8 cellular contexts compared by ENCODE assay signal in genomic region chr16:74667215-74667765, GRCh38. TPM values are rescaled to one million over a fixed set of nuclear protein-coding genes. Genes with fewer than 3 reads are reported as not detected.
DNase-seq lines count a peak whose midpoint lies in the region; ATAC-seq, FAIRE-seq and TF ChIP-seq lines count a peak whose summit lies in the region.

No MANE protein-coding gene starts in this region.

- DNase-seq in activated CD8-positive, alpha-beta memory T cell treated with anti-CD3 and anti-CD28 coated beads for 24 hours = peak; percentile 70
- DNase-seq in activated CD8-positive, alpha-beta memory T cell treated with anti-CD3 and anti-CD28 coated beads, Interleukin-2, amount 50 U/mL, for 4 hours = no peak
- peak; percentile 56 for DNase-seq in RPMI7951 (ENCODE audit: low read depth)
- peak; percentile 46 to 70 (median 49) for DNase-seq in K562 (ENCODE audit: extremely low read depth in 1 of 4, low spot score in 3 of 4)
- peak; percentile 33 for DNase-seq in inferior parietal cortex (ENCODE audit: extremely low spot score)
- peak; percentile 86 for DNase-seq in spleen
- DNase-seq in GF-D8 (lab: John Stamatoyannopoulos, UW) = no peak
- DNase-seq in NCI-H2029 treated with DMSO at 0.1 percent for 48 hours (lab: John Stamatoyannopoulos, UW) = no peak

- H3K27me3 ChIP-seq in K562 (ENCODE audit: control insufficient read depth in 2 of 2, insufficient read depth in 2 of 2, low read length in 2 of 2) (no peaks in the 10 kb centered on the region), spleen (replicated peaks in 1 of 7) (no peaks in the 10 kb centered on the region)

- peak; percentile 48 for ATAC-seq in K562

- peak overlapping the region; percentile 87 to 91 for H3K9ac ChIP-seq in K562 (ENCODE audit: insufficient read depth in 1 of 2, low read depth in 2 of 2, low read length in 2 of 2)

- H4K20me1 ChIP-seq in K562 (replicated peaks; ENCODE audit: control insufficient read depth, insufficient read depth, low read length) = no peaks in the 10 kb centered on the region; the same call in none of the 2 replicates

- POLR2A ChIA-PET in K562 (lab: Yijun Ruan, JAX) = interaction anchor here (0.7 to 4.1 kb wide), 18 partner anchors 8 to 647 kb away, joined by 3 to 26 read pairs (median 5); partner anchors contain the start of gene GLG1

- no peak for TF ChIP-seq CTCF in K562 (IDR thresholded peaks at IDR 0.05 in 2 of 3, conservative IDR thresholded peaks at IDR 0.05 in 1 of 3; ENCODE audit: insufficient read depth in 2 of 3, low read depth in 1 of 3, low read length in 3 of 3)
- no peak for TF ChIP-seq CTCF in spleen (IDR thresholded peaks at IDR 0.05 in 8 of 11, conservative IDR thresholded peaks at IDR 0.05 in 3 of 11)

- peak overlapping the region; percentile 93 for H2AFZ ChIP-seq in K562 (ENCODE audit: low read depth, low read length)

- no peaks in the 10 kb centered on the region for H3K9me1 ChIP-seq in K562 (ENCODE audit: control insufficient read depth, insufficient read depth, low read length)

- H3K9me3 ChIP-seq in K562 (replicated peaks; ENCODE audit: control insufficient read depth, insufficient read depth, low read depth, low read length) (no peaks in the 10 kb centered on the region), spleen (no peaks in the 10 kb centered on the region)

- no peak for TF ChIP-seq EP300 in K562 (IDR thresholded peaks at IDR 0.05; ENCODE audit: low read length)

- peak; percentile 11; the same call in 1 of the 2 replicates for TF ChIP-seq POLR2A in K562 (conservative IDR thresholded peaks at IDR 0.05)
- no peak for TF ChIP-seq POLR2A in spleen (IDR thresholded peaks at IDR 0.05)

- peak overlapping the region; percentile 79 for H3K4me2 ChIP-seq in K562 (ENCODE audit: insufficient read depth, low read length)

- under 1% methylated on average over 23 of the region's 24 CpGs for whole genome bisulfite sequencing in K562 (ENCODE audit: insufficient coverage, low coverage, missing lambda C conversion rate)
- WGBS in spleen, 5 donors = 0 to 6% (median 2%) methylated on average over 24 of the region's 24 CpGs

- peaks cover 37% of the 10 kb centered on the region for H3K36me3 ChIP-seq in K562 (ENCODE audit: control insufficient read depth, insufficient read depth, low read length)
- peaks cover 0 to 50% (median 32%) of the 10 kb centered on the region in 6 donors for H3K36me3 ChIP-seq in spleen

- H3K27ac ChIP-seq in K562 (ENCODE audit: extremely low read depth, low read depth, low read length) (peak overlapping the region; percentile 89), spleen (peak overlapping the region in 5 of 8 donors; percentile 21 to 91 (median 89))

- in situ Hi-C loops in K562 (cut with MboI) = no loop called here

- TSS peak; percentile 90 for BruUV-seq in K562 (replicated peaks; lab: Mats Ljungman, UMichigan)

- H3K4me3 ChIP-seq in K562 (peak overlapping the region; percentile 78), spleen (peak overlapping the region; percentile 51 to 98 (median 92))

- TF ChIP-seq RAD21 in K562 (CRISPR knock-in tag; conservative IDR thresholded peaks at IDR 0.05 in 1 of 2, IDR thresholded peaks at IDR 0.05 in 1 of 2) = no peak

- no peak for FAIRE-seq in K562 (lab: Jason Lieb, UNC)

- intact Hi-C loops in K562 (cut with micrococcal nuclease) = no loop called here
- intact Hi-C loops in spleen (cut with DNase I; ENCODE audit: low total_unique reads) = no loop called here

- CTCF ChIA-PET in K562 (lab: Yijun Ruan, JAX; ENCODE audit: low intra/inter-chr PET ratio) = no interaction called here

- H3K79me2 ChIP-seq in K562 (ENCODE audit: control insufficient read depth, insufficient read depth, low read length) = peaks cover 43% of the 10 kb centered on the region

- peaks cover 2 to 24% of the 10 kb centered on the region in 2 experiments; a peak in 4 of 5 replicates for H3K4me1 ChIP-seq in K562 (replicated peaks in 1 of 2; ENCODE audit: control insufficient read depth in 2 of 2, insufficient read depth in 2 of 2, low read length in 2 of 2)
- H3K4me1 ChIP-seq in spleen = peaks cover 6 to 52% (median 36%) of the 10 kb centered on the region in 6 donors

TF ChIP-seq in K562, 482 proteins besides CTCF, POLR2A, EP300 and RAD21 (continues in another document):
- TF ChIP-seq STAT5A (IDR thresholded peaks at IDR 0.05; ENCODE audit: borderline replicate concordance, low read length) (0 out of 2 replicates have a peak, but pooled peaks have one; percentile 9), ZNF589 (CRISPR knock-in tag; IDR thresholded peaks at IDR 0.05; ENCODE audit: low read depth) (0 out of 2 replicates have a peak, but pooled peaks have one; percentile 5), TEAD4 (IDR thresholded peaks at IDR 0.05; ENCODE audit: low read length) (peak; percentile 12; the same call in 1 of the 2 replicates), TEAD4 (CRISPR knock-in tag; IDR thresholded peaks at IDR 0.05; ENCODE audit: borderline replicate concordance) (no peak), MAZ (CRISPR knock-in tag; conservative IDR thresholded peaks at IDR 0.05 in 1 of 2, IDR thresholded peaks at IDR 0.05 in 1 of 2) (peak in 1 of 2 experiments; percentile 48; a peak in 1 of 4 replicates), PTRF (tag; IDR thresholded peaks at IDR 0.05) (no peak), DPF2 (IDR thresholded peaks at IDR 0.05) (0 out of 2 replicates have a peak, but pooled peaks have one; percentile 41), NFRKB (IDR thresholded peaks at IDR 0.05; ENCODE audit: low read depth) (0 out of 2 replicates have a peak, but pooled peaks have one; percentile 1)
- TF ChIP-seq, protein P1, sequence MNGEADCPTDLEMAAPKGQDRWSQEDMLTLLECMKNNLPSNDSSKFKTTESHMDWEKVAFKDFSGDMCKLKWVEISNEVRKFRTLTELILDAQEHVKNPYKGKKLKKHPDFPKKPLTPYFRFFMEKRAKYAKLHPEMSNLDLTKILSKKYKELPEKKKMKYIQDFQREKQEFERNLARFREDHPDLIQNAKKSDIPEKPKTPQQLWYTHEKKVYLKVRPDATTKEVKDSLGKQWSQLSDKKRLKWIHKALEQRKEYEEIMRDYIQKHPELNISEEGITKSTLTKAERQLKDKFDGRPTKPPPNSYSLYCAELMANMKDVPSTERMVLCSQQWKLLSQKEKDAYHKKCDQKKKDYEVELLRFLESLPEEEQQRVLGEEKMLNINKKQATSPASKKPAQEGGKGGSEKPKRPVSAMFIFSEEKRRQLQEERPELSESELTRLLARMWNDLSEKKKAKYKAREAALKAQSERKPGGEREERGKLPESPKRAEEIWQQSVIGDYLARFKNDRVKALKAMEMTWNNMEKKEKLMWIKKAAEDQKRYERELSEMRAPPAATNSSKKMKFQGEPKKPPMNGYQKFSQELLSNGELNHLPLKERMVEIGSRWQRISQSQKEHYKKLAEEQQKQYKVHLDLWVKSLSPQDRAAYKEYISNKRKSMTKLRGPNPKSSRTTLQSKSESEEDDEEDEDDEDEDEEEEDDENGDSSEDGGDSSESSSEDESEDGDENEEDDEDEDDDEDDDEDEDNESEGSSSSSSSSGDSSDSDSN (IDR thresholded peaks at IDR 0.05; ENCODE audit: borderline replicate concordance in 1 of 2, low read depth in 2 of 2, low read length in 2 of 2) = 0 out of 4 replicates have a peak, but pooled peaks of 1 of the 2 experiments have one; percentile 39

RNA-seq across cellular contexts. Expression of gene RFWD3, which starts 0.6 kb away (rescaled TPM):
- 37.5 and 44.9 TPM in 2 replicates for total RNA-seq in RPMI7951 (2014; rRNA removed; shearing (Covaris generic))
- total RNA-seq in K562 (2011; cell fraction: chromatin; rRNA removed; ENCODE audit: low replicate concordance) = 202 and 277 TPM in 2 replicates
- 120 and 121 TPM in 2 replicates for total RNA-seq in K562 (2011; cell fraction: nucleolus; rRNA removed)
- 204 and 261 TPM in 2 replicates for total RNA-seq in K562 (2011; cell fraction: nucleoplasm; rRNA removed)
- total RNA-seq in K562 (2014; rRNA removed) (68.1 and 71.5 TPM in 2 replicates), K562 (2014; rRNA removed; fragmentation: Illumina TruSeq; extraction: Trizol) (79.0 and 83.5 TPM in 2 replicates), K562 (2015; rRNA removed; fragmentation: Illumina TruSeq; extraction: Trizol) (77.4 and 86.1 TPM in 2 replicates), K562 (2021) (111 and 121 TPM in 2 replicates), spleen (10 to 100 TPM; 20.3 to 40.6 (median 32.5) TPM)
- polyA plus RNA-seq in K562 (2011; rRNA removed) (87.1 and 111 TPM in 2 replicates), K562 (2014; fragmentation: Illumina TruSeq; extraction: Trizol) (89.1 and 93.1 TPM in 2 replicates), K562 (2014; fragmentation: Nextera tagmentation; extraction: Ambion mirVana) (10 to 100 TPM; 20.8 to 55.5 TPM), K562 (2014; rRNA removed) (70.1 and 75.2 TPM in 2 replicates), spleen (10 to 100 TPM in 1 of 3 donors, 1 to 10 TPM in 2; 4.6 to 10.4 (median 5.1) TPM)
- polyA plus RNA-seq in K562 (2011; cell fraction: cytosol; rRNA removed) = 75.3 and 82.0 TPM in 2 replicates
- 53.1 and 58.5 TPM in 2 replicates for polyA plus RNA-seq in K562 (2011; cell fraction: nucleus; rRNA removed)
- polyA plus RNA-seq in K562 (2012) = 47.4 and 51.1 TPM in 2 replicates
- 222 and 269 TPM in 2 replicates for polyA minus RNA-seq in K562 (2011; rRNA and poly(A)+ RNA removed)
- 64.4 and 77.8 TPM in 2 replicates for polyA minus RNA-seq in K562 (2011; cell fraction: cytosol; rRNA and poly(A)+ RNA removed)
- 54.1 and 74.6 TPM in 2 replicates for polyA minus RNA-seq in K562 (2011; cell fraction: nucleus; rRNA and poly(A)+ RNA removed)

RNA-seq across cellular contexts. Expression of gene MLKL, which starts 33.4 kb away (rescaled TPM):
- 7.2 and 8.4 TPM in 2 replicates for total RNA-seq in RPMI7951 (2014; rRNA removed; shearing (Covaris generic))
- 4.5 and 5.4 TPM in 2 replicates for total RNA-seq in K562 (2011; cell fraction: chromatin; rRNA removed; ENCODE audit: low replicate concordance)
- 2.3 and 3.6 TPM in 2 replicates for total RNA-seq in K562 (2011; cell fraction: nucleolus; rRNA removed)
- 3.8 and 4.8 TPM in 2 replicates for total RNA-seq in K562 (2011; cell fraction: nucleoplasm; rRNA removed)
- total RNA-seq in K562 (2014; rRNA removed) (5.0 and 8.9 TPM in 2 replicates), K562 (2014; rRNA removed; fragmentation: Illumina TruSeq; extraction: Trizol) (4.2 and 4.3 TPM in 2 replicates), K562 (2015; rRNA removed; fragmentation: Illumina TruSeq; extraction: Trizol) (5.9 and 6.1 TPM in 2 replicates), K562 (2021) (5.1 and 5.6 TPM in 2 replicates), spleen (10 to 100 TPM; 45.1 to 69.6 (median 52.7) TPM)
- polyA plus RNA-seq in K562 (2011; rRNA removed) (1.9 and 5.8 TPM in 2 replicates), K562 (2014; fragmentation: Illumina TruSeq; extraction: Trizol) (4.1 and 5.4 TPM in 2 replicates), K562 (2014; fragmentation: Nextera tagmentation; extraction: Ambion mirVana) (1 to 10 TPM; 1.6 to 2.1 TPM), K562 (2014; rRNA removed) (4.8 and 5.8 TPM in 2 replicates), spleen (10 to 100 TPM; 21.4 to 39.0 (median 32.1) TPM)
- polyA plus RNA-seq in K562 (2011; cell fraction: cytosol; rRNA removed) = 1.0 and 2.2 TPM in 2 replicates
- 7.8 and 17.0 TPM in 2 replicates for polyA plus RNA-seq in K562 (2011; cell fraction: nucleus; rRNA removed)
- polyA plus RNA-seq in K562 (2012) = 5.6 and 7.1 TPM in 2 replicates
- 1.5 and 5.0 TPM in 2 replicates for polyA minus RNA-seq in K562 (2011; rRNA and poly(A)+ RNA removed)
- 1.7 and 3.9 TPM in 2 replicates for polyA minus RNA-seq in K562 (2011; cell fraction: cytosol; rRNA and poly(A)+ RNA removed)
- polyA minus RNA-seq in K562 (2011; cell fraction: nucleus; rRNA and poly(A)+ RNA removed) = 2.2 and 5.8 TPM in 2 replicates

Comparison
In these comparisons a context has a peak if more than half of its experiments do, and no peak if none do; other contexts are left out.
1. DNase-seq: peak in activated CD8-positive, alpha-beta memory T cell treated with anti-CD3 and anti-CD28 coated beads for 24 hours (single experiment), RPMI7951 (single experiment), K562 (4 of 4), inferior parietal cortex (single experiment) and spleen (single experiment); none in activated CD8-positive, alpha-beta memory T cell treated with anti-CD3 and anti-CD28 coated beads, Interleukin-2, amount 50 U/mL, for 4 hours (single experiment), GF-D8 (single experiment) and NCI-H2029 treated with DMSO at 0.1 percent for 48 hours (single experiment).